In the genomic region with DNA sequence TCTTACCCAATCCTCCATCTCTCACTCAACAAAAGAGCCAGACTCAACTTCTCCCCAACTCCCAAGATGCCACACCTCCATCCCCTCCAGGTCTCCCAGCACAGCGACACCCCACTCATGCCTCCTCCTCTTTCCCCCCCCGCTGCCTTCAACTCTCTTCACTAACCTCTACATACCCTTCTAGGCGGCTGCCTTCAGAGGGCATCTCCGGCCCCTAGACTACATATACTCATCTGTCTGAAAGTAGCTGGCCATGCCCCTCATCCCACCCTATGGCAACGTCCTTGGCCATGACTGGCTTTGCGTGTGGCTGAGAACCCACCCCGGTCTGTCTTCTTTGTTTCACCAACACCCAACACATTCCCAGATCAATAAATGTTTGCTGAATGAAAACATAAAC, we compare ENCODE assay signal across 35 cellular contexts.
"Had no signal": no experiment of that assay in that cellular context is flagged by ENCODE, and none has a peak within 500 bp of the region (broad histone marks: within the 10 kb centered on the region; RNA-seq: fewer than 3 reads in every experiment).

No MANE protein-coding gene starts in this region.

- FAIRE-seq: RCC 7860 had no signal

- H3K4me1 ChIP-seq: ascending aorta, SJCRH30 had no signal

- H3K36me3 ChIP-seq: ascending aorta, cardiac muscle cell, MG63, SJCRH30, WERI-Rb-1 had no signal

- H3K4me3 Mint-ChIP-seq: activated CD4-positive, alpha-beta T cell treated with anti-CD3 and anti-CD28 coated beads, Interleukin-2, amount 10 ng/mL, durations not matched to agents 7 days and 5 days; activated CD8-positive, alpha-beta T cell treated with anti-CD3 and anti-CD28 coated beads, Interleukin-2, amount 10 ng/mL, durations not matched to agents 7 days and 5 days; activated naive CD4-positive, alpha-beta T cell treated with anti-CD3 and anti-CD28 coated beads, Interleukin-2, amount 50 U/mL, for 24 hours; activated naive CD8-positive, alpha-beta T cell treated with anti-CD3 and anti-CD28 coated beads, Interleukin-2, amount 10 ng/mL, durations not matched to agents 7 days and 5 days; activated T-cell treated with anti-CD3 and anti-CD28 coated beads, Interleukin-2, amount 50 U/mL, for 24 hours; central memory CD8-positive, alpha-beta T cell had no signal

- H3K9me3 ChIP-seq: ascending aorta, MG63, SJCRH30 had no signal

- H3K27me3 Mint-ChIP-seq: activated naive CD4-positive, alpha-beta T cell treated with anti-CD3 and anti-CD28 coated beads, Interleukin-2, amount 50 U/mL, for 24 hours; activated T-cell treated with anti-CD3 and anti-CD28 coated beads, Interleukin-2, amount 50 U/mL, for 24 hours had no signal

- H3K27me3 ChIP-seq: ascending aorta, MG63, SJCRH30 had no signal

- H3K4me1 Mint-ChIP-seq: activated CD4-positive, alpha-beta T cell treated with anti-CD3 and anti-CD28 coated beads, Interleukin-2, amount 10 ng/mL, durations not matched to agents 7 days and 5 days; activated naive CD4-positive, alpha-beta T cell treated with anti-CD3 and anti-CD28 coated beads, Interleukin-2, amount 50 U/mL, for 24 hours; activated naive CD8-positive, alpha-beta T cell treated with anti-CD3 and anti-CD28 coated beads, Interleukin-2, amount 10 ng/mL, durations not matched to agents 7 days and 5 days; central memory CD8-positive, alpha-beta T cell had no signal

- DNase-seq: activated CD4-positive, alpha-beta T cell treated with anti-CD3 and anti-CD28 coated beads for 1 hour; activated CD4-positive, alpha-beta T cell treated with anti-CD3 and anti-CD28 coated beads, Interleukin-2, amount 10 ng/mL, durations not matched to agents 7 days and 5 days; activated CD4-positive, alpha-beta T cell treated with anti-CD3 and anti-CD28 coated beads, Interleukin-2, amount 50 U/mL, for 48 hours; activated CD4-positive, CD25-positive, alpha-beta regulatory T cell; activated CD8-positive, alpha-beta T cell treated with anti-CD3 and anti-CD28 coated beads, Interleukin-2, amount 10 ng/mL, durations not matched to agents 7 days and 5 days; activated gamma-delta T cell; activated naive CD4-positive, alpha-beta T cell treated with Interleukin-2 at 50 U/mL for 16 hours; activated naive CD8-positive, alpha-beta T cell treated with anti-CD3 and anti-CD28 coated beads, Interleukin-2, amount 10 ng/mL, durations not matched to agents 7 days and 5 days; activated T-cell treated with anti-CD3 and anti-CD28 coated beads, Interleukin-2, amount 50 U/mL, for 24 hours; amygdala; Kasumi-1; KG1; MG63; NCI-H1048; NCI-H1105 treated with DMSO at 0.1 percent for 48 hours; NCI-H1436; NCI-H1694; NCI-H1930; NCI-H510A; NCI-H526; NCI-H748 treated with DMSO at 0.1 percent for 48 hours; NK-92 treated with Interleukin-12 subunit alpha and Interleukin-12 subunit beta, amount 100 ng/mL, for 24 hours; PC-3; SHP77; SJCRH30; T1000; WERI-Rb-1 had no signal

- H3K27ac Mint-ChIP-seq: activated CD4-positive, alpha-beta T cell treated with anti-CD3 and anti-CD28 coated beads, Interleukin-2, amount 10 ng/mL, durations not matched to agents 7 days and 5 days; activated CD8-positive, alpha-beta T cell treated with anti-CD3 and anti-CD28 coated beads, Interleukin-2, amount 10 ng/mL, durations not matched to agents 7 days and 5 days; activated naive CD4-positive, alpha-beta T cell treated with anti-CD3 and anti-CD28 coated beads, Interleukin-2, amount 50 U/mL, for 24 hours; activated naive CD8-positive, alpha-beta T cell treated with anti-CD3 and anti-CD28 coated beads, Interleukin-2, amount 10 ng/mL, durations not matched to agents 7 days and 5 days; activated T-cell treated with anti-CD3 and anti-CD28 coated beads, Interleukin-2, amount 50 U/mL, for 24 hours; activated T-helper 2 cell treated with anti-CD3 and anti-CD28 coated beads, Interferon-gamma antibody, Interleukin-2, Interleukin-4, amounts not matched to agents 10 μg/mL and 5 μg/mL and 100 μg/mL, durations not matched to agents 14 hours and 24 hours and 36 hours had no signal

- H3K9me3 Mint-ChIP-seq: activated CD4-positive, alpha-beta T cell treated with anti-CD3 and anti-CD28 coated beads, Interleukin-2, amount 10 ng/mL, durations not matched to agents 7 days and 5 days; activated naive CD4-positive, alpha-beta T cell treated with anti-CD3 and anti-CD28 coated beads, Interleukin-2, amount 50 U/mL, for 24 hours; activated naive CD8-positive, alpha-beta T cell treated with anti-CD3 and anti-CD28 coated beads, Interleukin-2, amount 10 ng/mL, durations not matched to agents 7 days and 5 days; activated T-cell treated with anti-CD3 and anti-CD28 coated beads, Interleukin-2, amount 50 U/mL, for 24 hours; activated T-helper 2 cell treated with anti-CD3 and anti-CD28 coated beads, Interferon-gamma antibody, Interleukin-2, Interleukin-4, amounts not matched to agents 10 μg/mL and 5 μg/mL and 100 μg/mL, durations not matched to agents 14 hours and 24 hours and 36 hours; central memory CD8-positive, alpha-beta T cell had no signal

- H3K4me3 ChIP-seq: ascending aorta, cardiac muscle cell, MG63, SJCRH30, SK-N-MC had no signal

- H3K36me3 Mint-ChIP-seq: activated naive CD8-positive, alpha-beta T cell treated with anti-CD3 and anti-CD28 coated beads, Interleukin-2, amount 10 ng/mL, durations not matched to agents 7 days and 5 days had no signal

- H3K27ac ChIP-seq: ascending aorta, cardiac muscle cell, RWPE1, SJCRH30, SK-N-MC, WERI-Rb-1 had no signal
